Comparison of ENCODE assay signal across 16 cellular contexts in the genomic region with DNA sequence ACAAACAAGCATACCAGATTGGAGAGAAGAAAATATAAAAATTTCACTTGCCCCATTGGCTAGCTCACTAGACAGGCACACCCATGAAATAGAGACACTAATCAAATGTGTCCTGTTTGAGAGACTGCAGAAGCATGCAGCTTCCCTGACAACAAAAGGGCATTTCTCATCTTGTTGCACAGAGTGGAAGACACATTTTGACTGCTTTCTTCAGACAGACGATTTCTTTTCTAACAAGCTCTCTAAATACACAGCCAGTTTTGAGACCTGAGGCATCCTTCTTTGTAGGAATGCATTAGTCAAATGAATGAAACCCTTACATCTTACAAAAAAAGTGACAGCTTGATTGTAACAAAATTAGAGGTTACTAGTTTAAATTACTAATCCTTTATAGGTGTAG.
DNase-seq lines count a peak whose midpoint lies in the region; ATAC-seq and TF ChIP-seq lines count a peak whose summit lies in the region.
"Had no signal": no experiment of that assay in that cellular context is flagged by ENCODE, and none has a peak within 500 bp of the region (broad histone marks: within the 10 kb centered on the region; RNA-seq: fewer than 3 reads in every experiment).

No MANE protein-coding gene starts in this region.

- H2AFZ ChIP-seq in neuron (ENCODE audit: low read depth, low read length), result peak overlapping the region; percentile 12

- POLR2A ChIA-PET in activated CD4-positive, alpha-beta memory T cell treated with anti-CD3 and anti-CD28 coated beads, Interleukin-2, amount 10 ng/mL, durations not matched to agents 7 days and 5 days (lab: Charles Lee), result no interaction called here

- H3K36me3 Mint-ChIP-seq in activated CD4-positive, alpha-beta memory T cell treated with anti-CD3 and anti-CD28 coated beads, Interleukin-2, amount 10 ng/mL, durations not matched to agents 7 days and 5 days (ENCODE audit: low read depth), result no peaks in the 10 kb centered on the region
- H3K36me3 Mint-ChIP-seq: CD14-positive monocyte; CD4-positive, alpha-beta memory T cell had no signal

- H3K4me3 ChIP-seq in neuron (ENCODE audit: low read length), result no peak overlapping the region
- no peak overlapping the region for H3K4me3 ChIP-seq in left lung
- H3K4me3 ChIP-seq: BLaER1 had no signal

- CTCF ChIA-PET in activated CD4-positive, alpha-beta memory T cell treated with anti-CD3 and anti-CD28 coated beads, Interleukin-2, amount 10 ng/mL, durations not matched to agents 7 days and 5 days (lab: Charles Lee), result no interaction called here

- no peak overlapping the region for H3K27ac Mint-ChIP-seq in activated CD4-positive, alpha-beta memory T cell treated with anti-CD3 and anti-CD28 coated beads, Interleukin-2, amount 10 ng/mL, durations not matched to agents 7 days and 5 days
- H3K27ac Mint-ChIP-seq: CD14-positive monocyte; CD4-positive, alpha-beta memory T cell; H9 had no signal

- H3K4me3 Mint-ChIP-seq in activated CD4-positive, alpha-beta memory T cell treated with anti-CD3 and anti-CD28 coated beads, Interleukin-2, amount 10 ng/mL, durations not matched to agents 7 days and 5 days, result no peak overlapping the region
- H3K4me3 Mint-ChIP-seq: CD14-positive monocyte; CD4-positive, alpha-beta memory T cell; H9 had no signal

- no peak for TF ChIP-seq CTCF in left lung (IDR thresholded peaks at IDR 0.05)

- H3K27ac ChIP-seq in left lung, result no peak overlapping the region
- H3K27ac ChIP-seq: BLaER1, HL-60 had no signal

- ATAC-seq in left lung (no peak), HG02938 (IDR thresholded peaks at IDR 0.05; ENCODE audit: unreplicated experiment) (no peak)

- DNase-seq in NCI-H2227 (lab: John Stamatoyannopoulos, UW; ENCODE audit: unreplicated experiment) (peak; percentile 44), SK-N-DZ (ENCODE audit: low spot score) (peak; percentile 4), globus pallidus (ENCODE audit: low spot score) (peak; percentile 1), left lung (no peak)
- no peak for DNase-seq in activated CD4-positive, alpha-beta memory T cell treated with anti-CD3 and anti-CD28 coated beads, Interleukin-2, amount 10 ng/mL, durations not matched to agents 7 days and 5 days
- DNase-seq: 8988T; CD4-positive, alpha-beta memory T cell; DMS79 treated with DMSO at 0.1 percent for 48 hours; GF-D8; GOT3; H9 had no signal

- peaks cover 10% of the 10 kb centered on the region for H3K4me1 ChIP-seq in neuron (ENCODE audit: insufficient read depth, low read length)
- no peaks in the 10 kb centered on the region for H3K4me1 ChIP-seq in left lung
- H3K4me1 ChIP-seq: BLaER1 had no signal

- H3K27me3 ChIP-seq in neuron (ENCODE audit: insufficient read depth, low read length) (no peaks in the 10 kb centered on the region), left lung (no peaks in the 10 kb centered on the region)
- H3K27me3 ChIP-seq: BLaER1 had no signal

- intact Hi-C loops in left lung (cut with DNase I), result no loop called here

- no peaks in the 10 kb centered on the region for H3K36me3 ChIP-seq in neuron (ENCODE audit: insufficient read depth, low read length)
- H3K36me3 ChIP-seq in left lung, result no peaks in the 10 kb centered on the region
- H3K36me3 ChIP-seq: BLaER1 had no signal

- H3K4me1 Mint-ChIP-seq in activated CD4-positive, alpha-beta memory T cell treated with anti-CD3 and anti-CD28 coated beads, Interleukin-2, amount 10 ng/mL, durations not matched to agents 7 days and 5 days, result no peaks in the 10 kb centered on the region
- H3K4me1 Mint-ChIP-seq: CD14-positive monocyte, H9 had no signal

- H3K27me3 Mint-ChIP-seq in activated CD4-positive, alpha-beta memory T cell treated with anti-CD3 and anti-CD28 coated beads, Interleukin-2, amount 10 ng/mL, durations not matched to agents 7 days and 5 days, result no peaks in the 10 kb centered on the region
- H3K27me3 Mint-ChIP-seq: CD4-positive, alpha-beta memory T cell had no signal

- H3K9me3 Mint-ChIP-seq in activated CD4-positive, alpha-beta memory T cell treated with anti-CD3 and anti-CD28 coated beads, Interleukin-2, amount 10 ng/mL, durations not matched to agents 7 days and 5 days, result peaks cover 9% of the 10 kb centered on the region
- H3K9me3 Mint-ChIP-seq: CD14-positive monocyte, H9 had no signal

- H3K9me3 ChIP-seq in neuron (ENCODE audit: low read length) (no peaks in the 10 kb centered on the region), left lung (no peaks in the 10 kb centered on the region)
- H3K9me3 ChIP-seq: BLaER1 had no signal

Comparison
In these comparisons a context has a peak if more than half of its experiments do, and no peak if none do; other contexts are left out.
1. DNase-seq: peak in NCI-H2227 (single experiment), SK-N-DZ (single experiment) and globus pallidus (single experiment); none in activated CD4-positive, alpha-beta memory T cell treated with anti-CD3 and anti-CD28 coated beads, Interleukin-2, amount 10 ng/mL, durations not matched to agents 7 days and 5 days (single experiment) and left lung (0 of 2).